ENCODE assay signal across 1 cellular context in genomic region chr5:139696894-139697658, GRCh38.
TF ChIP-seq lines count a peak whose summit lies in the region.

No MANE protein-coding gene starts in this region.

TF ChIP-seq in GM12878, 131 proteins besides CTCF, POLR2A, EP300 and RAD21 (continued from another document):
- TF ChIP-seq HSF1 (IDR thresholded peaks at IDR 0.05; ENCODE audit: low read depth, low read length), result no peak
- no peak for TF ChIP-seq RFX5 (IDR thresholded peaks at IDR 0.05; ENCODE audit: low read depth, low read length)
- TF ChIP-seq GATAD2B (conservative IDR thresholded peaks at IDR 0.05; ENCODE audit: low read depth), result peak; percentile 31; the same call in 1 of the 2 replicates
- no peak for TF ChIP-seq CHD2 (IDR thresholded peaks at IDR 0.05; ENCODE audit: borderline replicate concordance, low read depth, low read length)
- no peak for TF ChIP-seq RB1 (IDR thresholded peaks at IDR 0.05; ENCODE audit: borderline replicate concordance)
- TF ChIP-seq E4F1 (IDR thresholded peaks at IDR 0.05; ENCODE audit: borderline replicate concordance, partially characterized antibody), result no peak
- no peak for TF ChIP-seq CHD4 (IDR thresholded peaks at IDR 0.05)
- no peak for TF ChIP-seq SIN3A (IDR thresholded peaks at IDR 0.05; ENCODE audit: low read depth, low read length)
- TF ChIP-seq DPF2 (IDR thresholded peaks at IDR 0.05), result peak; percentile 25; the same call in 1 of the 2 replicates
- no peak for TF ChIP-seq ZBED1 (IDR thresholded peaks at IDR 0.05; ENCODE audit: borderline replicate concordance)
- no peak for TF ChIP-seq E2F4 (IDR thresholded peaks at IDR 0.05; ENCODE audit: low read depth, low read length)
- TF ChIP-seq IRF3 (IDR thresholded peaks at IDR 0.05), result no peak
- no peak for TF ChIP-seq NR2C2 (IDR thresholded peaks at IDR 0.05; ENCODE audit: borderline replicate concordance, control insufficient read depth, insufficient read length, low read depth)
- TF ChIP-seq CEBPZ (IDR thresholded peaks at IDR 0.05; ENCODE audit: low read depth, low read length), result no peak
- TF ChIP-seq EGR1 (IDR thresholded peaks at IDR 0.05; ENCODE audit: borderline replicate concordance in 1 of 2, low read depth in 2 of 2, low read length in 2 of 2), result peak in 1 of 2 experiments; percentile 23; a peak in 1 of 3 replicates
- TF ChIP-seq PKNOX1 (IDR thresholded peaks at IDR 0.05), result no peak
- no peak for TF ChIP-seq ZNF207 (IDR thresholded peaks at IDR 0.05; ENCODE audit: borderline replicate concordance)
- no peak for TF ChIP-seq CHD1 (IDR thresholded peaks at IDR 0.05; ENCODE audit: low read depth, low read length)
- TF ChIP-seq HDAC2 (IDR thresholded peaks at IDR 0.05), result no peak
- no peak for TF ChIP-seq NR2F1 (conservative IDR thresholded peaks at IDR 0.05)
- no peak for TF ChIP-seq FOXM1 (IDR thresholded peaks at IDR 0.05; ENCODE audit: low read depth, low read length)
- peak; percentile 37 for TF ChIP-seq SUZ12 (IDR thresholded peaks at IDR 0.05; ENCODE audit: unreplicated experiment)
